ENCODE assay signal across 4 cellular contexts in genomic region chr20:41360831-41361756, GRCh38.
TF ChIP-seq lines count a peak whose summit lies in the region.

No MANE protein-coding gene starts in this region.

TF ChIP-seq in A549, 52 proteins besides CTCF, POLR2A, EP300 and RAD21 (continues in another document):
- no peak for TF ChIP-seq HDAC2 (IDR thresholded peaks at IDR 0.05)
- TF ChIP-seq TP53 (CRISPR knock-in tag; IDR thresholded peaks at IDR 0.05), result no peak
- TF ChIP-seq SMC3 (IDR thresholded peaks at IDR 0.05), result no peak
- TF ChIP-seq REST (IDR thresholded peaks at IDR 0.05), result no peak
- TF ChIP-seq RCOR1 (IDR thresholded peaks at IDR 0.05; ENCODE audit: low read depth, low read length), result no peak
- no peak for TF ChIP-seq MAZ (IDR thresholded peaks at IDR 0.05; ENCODE audit: borderline replicate concordance, low read depth, low read length)
- no peak for TF ChIP-seq TFCP2L1 (CRISPR knock-in tag; IDR thresholded peaks at IDR 0.05)
- no peak for TF ChIP-seq BCL3 (IDR thresholded peaks at IDR 0.05)
- no peak for TF ChIP-seq HOXB13 (CRISPR knock-in tag; IDR thresholded peaks at IDR 0.05; ENCODE audit: low read depth)
- no peak for TF ChIP-seq CHD2 (IDR thresholded peaks at IDR 0.05; ENCODE audit: low read length, partially characterized antibody)

TF ChIP-seq in HEK293, 187 proteins besides CTCF, POLR2A, EP300 and RAD21:
- no peak for TF ChIP-seq ZNF677 (tag by site-specific recombination; IDR thresholded peaks at IDR 0.05)
- peak; percentile 69 for TF ChIP-seq REST (tag by site-specific recombination; IDR thresholded peaks at IDR 0.05)
- TF ChIP-seq ZNF19 (tag by site-specific recombination; IDR thresholded peaks at IDR 0.05; ENCODE audit: low read depth), result no peak
- no peak for TF ChIP-seq MYNN (tag by site-specific recombination; IDR thresholded peaks at IDR 0.05; ENCODE audit: borderline replicate concordance)
- TF ChIP-seq ZNF391 (tag by site-specific recombination; IDR thresholded peaks at IDR 0.05; ENCODE audit: borderline replicate concordance, low read depth), result no peak
- TF ChIP-seq ZNF600 (tag by site-specific recombination; IDR thresholded peaks at IDR 0.05), result no peak

TF ChIP-seq in K562, 482 proteins besides CTCF, POLR2A, EP300 and RAD21:
- TF ChIP-seq HSF4 (CRISPR knock-in tag; IDR thresholded peaks at IDR 0.05; ENCODE audit: borderline replicate concordance), result no peak
- TF ChIP-seq RBFOX2 (IDR thresholded peaks at IDR 0.05; ENCODE audit: low read depth, low read length), result 0 out of 2 replicates have a peak, but pooled peaks have one; percentile 32
- no peak for TF ChIP-seq ZNF717 (CRISPR knock-in tag; IDR thresholded peaks at IDR 0.05)
- no peak for TF ChIP-seq ZNF282 (CRISPR knock-in tag; IDR thresholded peaks at IDR 0.05)

TF ChIP-seq in HepG2, 621 proteins besides CTCF, POLR2A, EP300 and RAD21 (continues in another document):
- TF ChIP-seq ZNF776 (CRISPR knock-in tag; IDR thresholded peaks at IDR 0.05), result 0 out of 2 replicates have a peak, but pooled peaks have one; percentile 14
- TF ChIP-seq ZBTB4 (CRISPR knock-in tag; IDR thresholded peaks at IDR 0.05; ENCODE audit: borderline replicate concordance), result 0 out of 2 replicates have a peak, but pooled peaks have one; percentile 44
- TF ChIP-seq ZNF451 (CRISPR knock-in tag; IDR thresholded peaks at IDR 0.05), result 0 out of 2 replicates have a peak, but pooled peaks have one; percentile 8
- TF ChIP-seq, protein P1, sequence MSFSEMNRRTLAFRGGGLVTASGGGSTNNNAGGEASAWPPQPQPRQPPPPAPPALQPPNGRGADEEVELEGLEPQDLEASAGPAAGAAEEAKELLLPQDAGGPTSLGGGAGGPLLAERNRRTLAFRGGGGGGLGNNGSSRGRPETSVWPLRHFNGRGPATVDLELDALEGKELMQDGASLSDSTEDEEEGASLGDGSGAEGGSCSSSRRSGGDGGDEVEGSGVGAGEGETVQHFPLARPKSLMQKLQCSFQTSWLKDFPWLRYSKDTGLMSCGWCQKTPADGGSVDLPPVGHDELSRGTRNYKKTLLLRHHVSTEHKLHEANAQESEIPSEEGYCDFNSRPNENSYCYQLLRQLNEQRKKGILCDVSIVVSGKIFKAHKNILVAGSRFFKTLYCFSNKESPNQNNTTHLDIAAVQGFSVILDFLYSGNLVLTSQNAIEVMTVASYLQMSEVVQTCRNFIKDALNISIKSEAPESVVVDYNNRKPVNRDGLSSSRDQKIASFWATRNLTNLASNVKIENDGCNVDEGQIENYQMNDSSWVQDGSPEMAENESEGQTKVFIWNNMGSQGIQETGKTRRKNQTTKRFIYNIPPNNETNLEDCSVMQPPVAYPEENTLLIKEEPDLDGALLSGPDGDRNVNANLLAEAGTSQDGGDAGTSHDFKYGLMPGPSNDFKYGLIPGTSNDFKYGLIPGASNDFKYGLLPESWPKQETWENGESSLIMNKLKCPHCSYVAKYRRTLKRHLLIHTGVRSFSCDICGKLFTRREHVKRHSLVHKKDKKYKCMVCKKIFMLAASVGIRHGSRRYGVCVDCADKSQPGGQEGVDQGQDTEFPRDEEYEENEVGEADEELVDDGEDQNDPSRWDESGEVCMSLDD (CRISPR knock-in tag; IDR thresholded peaks at IDR 0.05; ENCODE audit: borderline replicate concordance), result no peak
- TF ChIP-seq, protein P2, sequence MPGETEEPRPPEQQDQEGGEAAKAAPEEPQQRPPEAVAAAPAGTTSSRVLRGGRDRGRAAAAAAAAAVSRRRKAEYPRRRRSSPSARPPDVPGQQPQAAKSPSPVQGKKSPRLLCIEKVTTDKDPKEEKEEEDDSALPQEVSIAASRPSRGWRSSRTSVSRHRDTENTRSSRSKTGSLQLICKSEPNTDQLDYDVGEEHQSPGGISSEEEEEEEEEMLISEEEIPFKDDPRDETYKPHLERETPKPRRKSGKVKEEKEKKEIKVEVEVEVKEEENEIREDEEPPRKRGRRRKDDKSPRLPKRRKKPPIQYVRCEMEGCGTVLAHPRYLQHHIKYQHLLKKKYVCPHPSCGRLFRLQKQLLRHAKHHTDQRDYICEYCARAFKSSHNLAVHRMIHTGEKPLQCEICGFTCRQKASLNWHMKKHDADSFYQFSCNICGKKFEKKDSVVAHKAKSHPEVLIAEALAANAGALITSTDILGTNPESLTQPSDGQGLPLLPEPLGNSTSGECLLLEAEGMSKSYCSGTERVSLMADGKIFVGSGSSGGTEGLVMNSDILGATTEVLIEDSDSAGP (CRISPR knock-in tag; IDR thresholded peaks at IDR 0.05; ENCODE audit: borderline replicate concordance), result 0 out of 2 replicates have a peak, but pooled peaks have one; percentile 26
- TF ChIP-seq ZNF761 (CRISPR knock-in tag; conservative IDR thresholded peaks at IDR 0.05), result 0 out of 2 replicates have a peak, but pooled peaks have one; percentile 16
- TF ChIP-seq ZNF160 (CRISPR knock-in tag; IDR thresholded peaks at IDR 0.05), result 0 out of 2 replicates have a peak, but pooled peaks have one; percentile 30
- no peak for TF ChIP-seq CBX5 (CRISPR knock-in tag; IDR thresholded peaks at IDR 0.05; ENCODE audit: borderline replicate concordance)
- TF ChIP-seq CAMTA2 (CRISPR knock-in tag; IDR thresholded peaks at IDR 0.05; ENCODE audit: borderline replicate concordance), result no peak
- TF ChIP-seq, protein P3, sequence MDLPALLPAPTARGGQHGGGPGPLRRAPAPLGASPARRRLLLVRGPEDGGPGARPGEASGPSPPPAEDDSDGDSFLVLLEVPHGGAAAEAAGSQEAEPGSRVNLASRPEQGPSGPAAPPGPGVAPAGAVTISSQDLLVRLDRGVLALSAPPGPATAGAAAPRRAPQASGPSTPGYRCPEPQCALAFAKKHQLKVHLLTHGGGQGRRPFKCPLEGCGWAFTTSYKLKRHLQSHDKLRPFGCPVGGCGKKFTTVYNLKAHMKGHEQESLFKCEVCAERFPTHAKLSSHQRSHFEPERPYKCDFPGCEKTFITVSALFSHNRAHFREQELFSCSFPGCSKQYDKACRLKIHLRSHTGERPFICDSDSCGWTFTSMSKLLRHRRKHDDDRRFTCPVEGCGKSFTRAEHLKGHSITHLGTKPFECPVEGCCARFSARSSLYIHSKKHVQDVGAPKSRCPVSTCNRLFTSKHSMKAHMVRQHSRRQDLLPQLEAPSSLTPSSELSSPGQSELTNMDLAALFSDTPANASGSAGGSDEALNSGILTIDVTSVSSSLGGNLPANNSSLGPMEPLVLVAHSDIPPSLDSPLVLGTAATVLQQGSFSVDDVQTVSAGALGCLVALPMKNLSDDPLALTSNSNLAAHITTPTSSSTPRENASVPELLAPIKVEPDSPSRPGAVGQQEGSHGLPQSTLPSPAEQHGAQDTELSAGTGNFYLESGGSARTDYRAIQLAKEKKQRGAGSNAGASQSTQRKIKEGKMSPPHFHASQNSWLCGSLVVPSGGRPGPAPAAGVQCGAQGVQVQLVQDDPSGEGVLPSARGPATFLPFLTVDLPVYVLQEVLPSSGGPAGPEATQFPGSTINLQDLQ (CRISPR knock-in tag; IDR thresholded peaks at IDR 0.05), result peak; percentile 38; the same call in 1 of the 2 replicates
- 0 out of 2 replicates have a peak, but pooled peaks have one; percentile 7 for TF ChIP-seq HES4 (CRISPR knock-in tag; IDR thresholded peaks at IDR 0.05; ENCODE audit: borderline replicate concordance)
- 0 out of 2 replicates have a peak, but pooled peaks have one; percentile 24 for TF ChIP-seq RBAK (CRISPR knock-in tag; IDR thresholded peaks at IDR 0.05)
- TF ChIP-seq NFRKB (IDR thresholded peaks at IDR 0.05), result no peak
- no peak for TF ChIP-seq ZNF572 (CRISPR knock-in tag; IDR thresholded peaks at IDR 0.05)
- TF ChIP-seq TBP (CRISPR knock-in tag; IDR thresholded peaks at IDR 0.05), result no peak
- no peak for TF ChIP-seq ZNF382 (CRISPR knock-in tag; IDR thresholded peaks at IDR 0.05; ENCODE audit: borderline replicate concordance)
- 0 out of 2 replicates have a peak, but pooled peaks have one; percentile 30 for TF ChIP-seq ZNF83 (CRISPR knock-in tag; IDR thresholded peaks at IDR 0.05; ENCODE audit: borderline replicate concordance)
- no peak for TF ChIP-seq TOPORS (CRISPR knock-in tag; IDR thresholded peaks at IDR 0.05)
- TF ChIP-seq ZNF772 (CRISPR knock-in tag; IDR thresholded peaks at IDR 0.05), result 0 out of 2 replicates have a peak, but pooled peaks have one; percentile 16
- TF ChIP-seq, protein P4, sequence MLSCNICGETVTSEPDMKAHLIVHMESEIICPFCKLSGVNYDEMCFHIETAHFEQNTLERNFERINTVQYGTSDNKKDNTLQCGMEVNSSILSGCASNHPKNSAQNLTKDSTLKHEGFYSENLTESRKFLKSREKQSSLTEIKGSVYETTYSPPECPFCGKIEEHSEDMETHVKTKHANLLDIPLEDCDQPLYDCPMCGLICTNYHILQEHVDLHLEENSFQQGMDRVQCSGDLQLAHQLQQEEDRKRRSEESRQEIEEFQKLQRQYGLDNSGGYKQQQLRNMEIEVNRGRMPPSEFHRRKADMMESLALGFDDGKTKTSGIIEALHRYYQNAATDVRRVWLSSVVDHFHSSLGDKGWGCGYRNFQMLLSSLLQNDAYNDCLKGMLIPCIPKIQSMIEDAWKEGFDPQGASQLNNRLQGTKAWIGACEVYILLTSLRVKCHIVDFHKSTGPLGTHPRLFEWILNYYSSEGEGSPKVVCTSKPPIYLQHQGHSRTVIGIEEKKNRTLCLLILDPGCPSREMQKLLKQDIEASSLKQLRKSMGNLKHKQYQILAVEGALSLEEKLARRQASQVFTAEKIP (CRISPR knock-in tag; IDR thresholded peaks at IDR 0.05; ENCODE audit: borderline replicate concordance), result no peak
- TF ChIP-seq POLR2G (IDR thresholded peaks at IDR 0.05; ENCODE audit: low read depth, low read length), result peak; percentile 9; the same call in 1 of the 2 replicates
- TF ChIP-seq, protein P5, sequence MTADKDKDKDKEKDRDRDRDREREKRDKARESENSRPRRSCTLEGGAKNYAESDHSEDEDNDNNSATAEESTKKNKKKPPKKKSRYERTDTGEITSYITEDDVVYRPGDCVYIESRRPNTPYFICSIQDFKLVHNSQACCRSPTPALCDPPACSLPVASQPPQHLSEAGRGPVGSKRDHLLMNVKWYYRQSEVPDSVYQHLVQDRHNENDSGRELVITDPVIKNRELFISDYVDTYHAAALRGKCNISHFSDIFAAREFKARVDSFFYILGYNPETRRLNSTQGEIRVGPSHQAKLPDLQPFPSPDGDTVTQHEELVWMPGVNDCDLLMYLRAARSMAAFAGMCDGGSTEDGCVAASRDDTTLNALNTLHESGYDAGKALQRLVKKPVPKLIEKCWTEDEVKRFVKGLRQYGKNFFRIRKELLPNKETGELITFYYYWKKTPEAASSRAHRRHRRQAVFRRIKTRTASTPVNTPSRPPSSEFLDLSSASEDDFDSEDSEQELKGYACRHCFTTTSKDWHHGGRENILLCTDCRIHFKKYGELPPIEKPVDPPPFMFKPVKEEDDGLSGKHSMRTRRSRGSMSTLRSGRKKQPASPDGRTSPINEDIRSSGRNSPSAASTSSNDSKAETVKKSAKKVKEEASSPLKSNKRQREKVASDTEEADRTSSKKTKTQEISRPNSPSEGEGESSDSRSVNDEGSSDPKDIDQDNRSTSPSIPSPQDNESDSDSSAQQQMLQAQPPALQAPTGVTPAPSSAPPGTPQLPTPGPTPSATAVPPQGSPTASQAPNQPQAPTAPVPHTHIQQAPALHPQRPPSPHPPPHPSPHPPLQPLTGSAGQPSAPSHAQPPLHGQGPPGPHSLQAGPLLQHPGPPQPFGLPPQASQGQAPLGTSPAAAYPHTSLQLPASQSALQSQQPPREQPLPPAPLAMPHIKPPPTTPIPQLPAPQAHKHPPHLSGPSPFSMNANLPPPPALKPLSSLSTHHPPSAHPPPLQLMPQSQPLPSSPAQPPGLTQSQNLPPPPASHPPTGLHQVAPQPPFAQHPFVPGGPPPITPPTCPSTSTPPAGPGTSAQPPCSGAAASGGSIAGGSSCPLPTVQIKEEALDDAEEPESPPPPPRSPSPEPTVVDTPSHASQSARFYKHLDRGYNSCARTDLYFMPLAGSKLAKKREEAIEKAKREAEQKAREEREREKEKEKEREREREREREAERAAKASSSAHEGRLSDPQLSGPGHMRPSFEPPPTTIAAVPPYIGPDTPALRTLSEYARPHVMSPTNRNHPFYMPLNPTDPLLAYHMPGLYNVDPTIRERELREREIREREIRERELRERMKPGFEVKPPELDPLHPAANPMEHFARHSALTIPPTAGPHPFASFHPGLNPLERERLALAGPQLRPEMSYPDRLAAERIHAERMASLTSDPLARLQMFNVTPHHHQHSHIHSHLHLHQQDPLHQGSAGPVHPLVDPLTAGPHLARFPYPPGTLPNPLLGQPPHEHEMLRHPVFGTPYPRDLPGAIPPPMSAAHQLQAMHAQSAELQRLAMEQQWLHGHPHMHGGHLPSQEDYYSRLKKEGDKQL (CRISPR knock-in tag; IDR thresholded peaks at IDR 0.05; ENCODE audit: low read depth), result no peak
- TF ChIP-seq PITX1 (CRISPR knock-in tag; IDR thresholded peaks at IDR 0.05), result 0 out of 2 replicates have a peak, but pooled peaks have one; percentile 32
- peak; percentile 55; the same call in 1 of the 2 replicates for TF ChIP-seq AKAP8 (CRISPR knock-in tag; IDR thresholded peaks at IDR 0.05)
